ENCODE assay signal across 1 cellular context in genomic region chr19:8490395-8490760, GRCh38.
TF ChIP-seq lines count a peak whose summit lies in the region.

No MANE protein-coding gene starts in this region.

TF ChIP-seq in K562, 482 proteins besides CTCF, POLR2A, EP300 and RAD21:
- TF ChIP-seq, protein P1, sequence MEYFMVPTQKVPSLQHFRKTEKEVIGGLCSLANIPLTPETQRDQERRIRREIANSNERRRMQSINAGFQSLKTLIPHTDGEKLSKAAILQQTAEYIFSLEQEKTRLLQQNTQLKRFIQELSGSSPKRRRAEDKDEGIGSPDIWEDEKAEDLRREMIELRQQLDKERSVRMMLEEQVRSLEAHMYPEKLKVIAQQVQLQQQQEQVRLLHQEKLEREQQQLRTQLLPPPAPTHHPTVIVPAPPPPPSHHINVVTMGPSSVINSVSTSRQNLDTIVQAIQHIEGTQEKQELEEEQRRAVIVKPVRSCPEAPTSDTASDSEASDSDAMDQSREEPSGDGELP (CRISPR knock-in tag; IDR thresholded peaks at IDR 0.05; ENCODE audit: borderline replicate concordance), result no peak
- no peak for TF ChIP-seq SRSF1 (IDR thresholded peaks at IDR 0.05; ENCODE audit: low read depth, low read length)
- TF ChIP-seq ILF3 (IDR thresholded peaks at IDR 0.05; ENCODE audit: borderline replicate concordance), result no peak
- no peak for TF ChIP-seq KLF1 (tag; IDR thresholded peaks at IDR 0.05)
- no peak for TF ChIP-seq ZNF586 (CRISPR knock-in tag; conservative IDR thresholded peaks at IDR 0.05)
- TF ChIP-seq POLR2G (IDR thresholded peaks at IDR 0.05; ENCODE audit: low read depth, low read length), result peak; percentile 70
